In genomic region chr12:121712462-121713256, GRCh38 we compare ENCODE assay signal across 1 cellular context.
TF ChIP-seq lines count a peak whose summit lies in the region.

TSS of gene TMEM120B (plus strand) at chr12:121712752. CDS start at chr12:121712896, 144 bp downstream.

TF ChIP-seq in HepG2, 621 proteins besides CTCF, POLR2A, EP300 and RAD21 (continued from another document and continues in another):
- TF ChIP-seq, protein P1, sequence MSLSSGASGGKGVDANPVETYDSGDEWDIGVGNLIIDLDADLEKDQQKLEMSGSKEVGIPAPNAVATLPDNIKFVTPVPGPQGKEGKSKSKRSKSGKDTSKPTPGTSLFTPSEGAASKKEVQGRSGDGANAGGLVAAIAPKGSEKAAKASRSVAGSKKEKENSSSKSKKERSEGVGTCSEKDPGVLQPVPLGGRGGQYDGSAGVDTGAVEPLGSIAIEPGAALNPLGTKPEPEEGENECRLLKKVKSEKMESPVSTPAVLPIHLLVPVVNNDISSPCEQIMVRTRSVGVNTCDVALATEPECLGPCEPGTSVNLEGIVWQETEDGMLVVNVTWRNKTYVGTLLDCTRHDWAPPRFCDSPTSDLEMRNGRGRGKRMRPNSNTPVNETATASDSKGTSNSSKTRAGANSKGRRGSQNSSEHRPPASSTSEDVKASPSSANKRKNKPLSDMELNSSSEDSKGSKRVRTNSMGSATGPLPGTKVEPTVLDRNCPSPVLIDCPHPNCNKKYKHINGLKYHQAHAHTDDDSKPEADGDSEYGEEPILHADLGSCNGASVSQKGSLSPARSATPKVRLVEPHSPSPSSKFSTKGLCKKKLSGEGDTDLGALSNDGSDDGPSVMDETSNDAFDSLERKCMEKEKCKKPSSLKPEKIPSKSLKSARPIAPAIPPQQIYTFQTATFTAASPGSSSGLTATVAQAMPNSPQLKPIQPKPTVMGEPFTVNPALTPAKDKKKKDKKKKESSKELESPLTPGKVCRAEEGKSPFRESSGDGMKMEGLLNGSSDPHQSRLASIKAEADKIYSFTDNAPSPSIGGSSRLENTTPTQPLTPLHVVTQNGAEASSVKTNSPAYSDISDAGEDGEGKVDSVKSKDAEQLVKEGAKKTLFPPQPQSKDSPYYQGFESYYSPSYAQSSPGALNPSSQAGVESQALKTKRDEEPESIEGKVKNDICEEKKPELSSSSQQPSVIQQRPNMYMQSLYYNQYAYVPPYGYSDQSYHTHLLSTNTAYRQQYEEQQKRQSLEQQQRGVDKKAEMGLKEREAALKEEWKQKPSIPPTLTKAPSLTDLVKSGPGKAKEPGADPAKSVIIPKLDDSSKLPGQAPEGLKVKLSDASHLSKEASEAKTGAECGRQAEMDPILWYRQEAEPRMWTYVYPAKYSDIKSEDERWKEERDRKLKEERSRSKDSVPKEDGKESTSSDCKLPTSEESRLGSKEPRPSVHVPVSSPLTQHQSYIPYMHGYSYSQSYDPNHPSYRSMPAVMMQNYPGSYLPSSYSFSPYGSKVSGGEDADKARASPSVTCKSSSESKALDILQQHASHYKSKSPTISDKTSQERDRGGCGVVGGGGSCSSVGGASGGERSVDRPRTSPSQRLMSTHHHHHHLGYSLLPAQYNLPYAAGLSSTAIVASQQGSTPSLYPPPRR (CRISPR knock-in tag; IDR thresholded peaks at IDR 0.05; ENCODE audit: borderline replicate concordance) = peak; percentile 13; the same call in 1 of the 2 replicates
- peak; percentile 25; the same call in 1 of the 2 replicates for TF ChIP-seq MLXIP (CRISPR knock-in tag; IDR thresholded peaks at IDR 0.05; ENCODE audit: borderline replicate concordance)
- peak; percentile 77; the same call in 1 of the 2 replicates for TF ChIP-seq ZNF761 (CRISPR knock-in tag; conservative IDR thresholded peaks at IDR 0.05)
- no peak for TF ChIP-seq MED1 (CRISPR knock-in tag; IDR thresholded peaks at IDR 0.05)
- no peak for TF ChIP-seq ATF7 (IDR thresholded peaks at IDR 0.05)
- TF ChIP-seq ATF7 (CRISPR knock-in tag; IDR thresholded peaks at IDR 0.05) = no peak
- TF ChIP-seq TAF1 (CRISPR knock-in tag; IDR thresholded peaks at IDR 0.05) = peak; percentile 49; the same call in 1 of the 2 replicates
- TF ChIP-seq MYC (CRISPR knock-in tag; IDR thresholded peaks at IDR 0.05; ENCODE audit: borderline replicate concordance) = peak; percentile 52; the same call in 1 of the 2 replicates
- TF ChIP-seq SUZ12 (IDR thresholded peaks at IDR 0.05; ENCODE audit: low read depth, low read length) = no peak
- peak; percentile 12; the same call in 1 of the 2 replicates for TF ChIP-seq SPEN (CRISPR knock-in tag; IDR thresholded peaks at IDR 0.05; ENCODE audit: low read depth)
- TF ChIP-seq, protein P2, sequence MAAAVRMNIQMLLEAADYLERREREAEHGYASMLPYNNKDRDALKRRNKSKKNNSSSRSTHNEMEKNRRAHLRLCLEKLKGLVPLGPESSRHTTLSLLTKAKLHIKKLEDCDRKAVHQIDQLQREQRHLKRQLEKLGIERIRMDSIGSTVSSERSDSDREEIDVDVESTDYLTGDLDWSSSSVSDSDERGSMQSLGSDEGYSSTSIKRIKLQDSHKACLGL (CRISPR knock-in tag; IDR thresholded peaks at IDR 0.05) = 0 out of 2 replicates have a peak, but pooled peaks have one; percentile 16
- 0 out of 2 replicates have a peak, but pooled peaks have one; percentile 26 for TF ChIP-seq HES4 (CRISPR knock-in tag; IDR thresholded peaks at IDR 0.05; ENCODE audit: borderline replicate concordance)
- TF ChIP-seq ARHGAP35 (CRISPR knock-in tag; IDR thresholded peaks at IDR 0.05; ENCODE audit: borderline replicate concordance) = no peak
- peak; percentile 46; the same call in 1 of the 2 replicates for TF ChIP-seq MXD4 (CRISPR knock-in tag; IDR thresholded peaks at IDR 0.05)
- TF ChIP-seq ZNF670 (CRISPR knock-in tag; IDR thresholded peaks at IDR 0.05; ENCODE audit: borderline replicate concordance) = peak; percentile 52; the same call in 1 of the 2 replicates
- TF ChIP-seq NFKB2 (CRISPR knock-in tag; IDR thresholded peaks at IDR 0.05; ENCODE audit: borderline replicate concordance) = no peak
- no peak for TF ChIP-seq KLF13 (CRISPR knock-in tag; IDR thresholded peaks at IDR 0.05)
- TF ChIP-seq PHB2 (IDR thresholded peaks at IDR 0.05; ENCODE audit: partially characterized antibody) = no peak
- TF ChIP-seq MEIS1 (CRISPR knock-in tag; IDR thresholded peaks at IDR 0.05; ENCODE audit: borderline replicate concordance) = peak; percentile 60; the same call in 1 of the 2 replicates
- no peak for TF ChIP-seq CERS6 (CRISPR knock-in tag; IDR thresholded peaks at IDR 0.05)
- TF ChIP-seq ZNF678 (CRISPR knock-in tag; IDR thresholded peaks at IDR 0.05) = 0 out of 2 replicates have a peak, but pooled peaks have one; percentile 11
- TF ChIP-seq AGO2 (optimal IDR thresholded peaks at IDR 0.05; ENCODE audit: low read depth, low read length) = no peak
- peak; percentile 31; the same call in 1 of the 2 replicates for TF ChIP-seq SP5 (CRISPR knock-in tag; IDR thresholded peaks at IDR 0.05; ENCODE audit: borderline replicate concordance, low read depth)
- TF ChIP-seq POLR2AphosphoS5 (IDR thresholded peaks at IDR 0.05; ENCODE audit: low read depth, low read length) = peak; percentile 83
- TF ChIP-seq, protein P3, sequence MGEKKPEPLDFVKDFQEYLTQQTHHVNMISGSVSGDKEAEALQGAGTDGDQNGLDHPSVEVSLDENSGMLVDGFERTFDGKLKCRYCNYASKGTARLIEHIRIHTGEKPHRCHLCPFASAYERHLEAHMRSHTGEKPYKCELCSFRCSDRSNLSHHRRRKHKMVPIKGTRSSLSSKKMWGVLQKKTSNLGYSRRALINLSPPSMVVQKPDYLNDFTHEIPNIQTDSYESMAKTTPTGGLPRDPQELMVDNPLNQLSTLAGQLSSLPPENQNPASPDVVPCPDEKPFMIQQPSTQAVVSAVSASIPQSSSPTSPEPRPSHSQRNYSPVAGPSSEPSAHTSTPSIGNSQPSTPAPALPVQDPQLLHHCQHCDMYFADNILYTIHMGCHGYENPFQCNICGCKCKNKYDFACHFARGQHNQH (CRISPR knock-in tag; IDR thresholded peaks at IDR 0.05) = no peak
- TF ChIP-seq ZNF510 (CRISPR knock-in tag; IDR thresholded peaks at IDR 0.05; ENCODE audit: low read depth) = 0 out of 2 replicates have a peak, but pooled peaks have one; percentile 30
- TF ChIP-seq SALL1 (CRISPR knock-in tag; IDR thresholded peaks at IDR 0.05) = no peak; the same call in 1 of the 2 replicates
- TF ChIP-seq ZSCAN29 (CRISPR knock-in tag; conservative IDR thresholded peaks at IDR 0.05) = 0 out of 2 replicates have a peak, but pooled peaks have one; percentile 44
- TF ChIP-seq CAMTA2 (CRISPR knock-in tag; IDR thresholded peaks at IDR 0.05; ENCODE audit: borderline replicate concordance) = no peak
- TF ChIP-seq PPARG (CRISPR knock-in tag; conservative IDR thresholded peaks at IDR 0.05) = 0 out of 2 replicates have a peak, but pooled peaks have one; percentile 34
- TF ChIP-seq EEA1 (CRISPR knock-in tag; IDR thresholded peaks at IDR 0.05; ENCODE audit: borderline replicate concordance) = peak; percentile 8; the same call in 1 of the 2 replicates
- TF ChIP-seq SMAD1 (CRISPR knock-in tag; IDR thresholded peaks at IDR 0.05; ENCODE audit: borderline replicate concordance, low read depth) = no peak
- TF ChIP-seq PHF5A (CRISPR knock-in tag; IDR thresholded peaks at IDR 0.05; ENCODE audit: low read depth, unreplicated experiment) = peak; percentile 23
- TF ChIP-seq KAT2B (IDR thresholded peaks at IDR 0.05; ENCODE audit: borderline replicate concordance, low read depth, low read length) = no peak
- no peak; the same call in 1 of the 2 replicates for TF ChIP-seq MEIS2 (CRISPR knock-in tag; IDR thresholded peaks at IDR 0.05)
- no peak for TF ChIP-seq ZNF597 (CRISPR knock-in tag; IDR thresholded peaks at IDR 0.05)
- TF ChIP-seq, protein P4, sequence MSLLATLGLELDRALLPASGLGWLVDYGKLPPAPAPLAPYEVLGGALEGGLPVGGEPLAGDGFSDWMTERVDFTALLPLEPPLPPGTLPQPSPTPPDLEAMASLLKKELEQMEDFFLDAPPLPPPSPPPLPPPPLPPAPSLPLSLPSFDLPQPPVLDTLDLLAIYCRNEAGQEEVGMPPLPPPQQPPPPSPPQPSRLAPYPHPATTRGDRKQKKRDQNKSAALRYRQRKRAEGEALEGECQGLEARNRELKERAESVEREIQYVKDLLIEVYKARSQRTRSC (CRISPR knock-in tag; IDR thresholded peaks at IDR 0.05; ENCODE audit: low read depth) = 0 out of 2 replicates have a peak, but pooled peaks have one; percentile 31
- TF ChIP-seq SRY (CRISPR knock-in tag; IDR thresholded peaks at IDR 0.05) = peak; percentile 32; the same call in 1 of the 2 replicates
- TF ChIP-seq SIX4 (CRISPR knock-in tag; IDR thresholded peaks at IDR 0.05) = no peak
- TF ChIP-seq CCDC6 (CRISPR knock-in tag; IDR thresholded peaks at IDR 0.05) = 0 out of 2 replicates have a peak, but pooled peaks have one; percentile 28
- no peak for TF ChIP-seq MZF1 (CRISPR knock-in tag; IDR thresholded peaks at IDR 0.05; ENCODE audit: borderline replicate concordance)
- TF ChIP-seq IRX3 (CRISPR knock-in tag; IDR thresholded peaks at IDR 0.05; ENCODE audit: borderline replicate concordance, low read depth) = peak; percentile 56; the same call in 1 of the 2 replicates
- TF ChIP-seq WIZ (CRISPR knock-in tag; IDR thresholded peaks at IDR 0.05) = no peak
- TF ChIP-seq, protein P5, sequence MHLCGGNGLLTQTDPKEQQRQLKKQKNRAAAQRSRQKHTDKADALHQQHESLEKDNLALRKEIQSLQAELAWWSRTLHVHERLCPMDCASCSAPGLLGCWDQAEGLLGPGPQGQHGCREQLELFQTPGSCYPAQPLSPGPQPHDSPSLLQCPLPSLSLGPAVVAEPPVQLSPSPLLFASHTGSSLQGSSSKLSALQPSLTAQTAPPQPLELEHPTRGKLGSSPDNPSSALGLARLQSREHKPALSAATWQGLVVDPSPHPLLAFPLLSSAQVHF (CRISPR knock-in tag; IDR thresholded peaks at IDR 0.05) = no peak
- no peak for TF ChIP-seq ETV5 (CRISPR knock-in tag; IDR thresholded peaks at IDR 0.05; ENCODE audit: borderline replicate concordance)
- 0 out of 2 replicates have a peak, but pooled peaks have one; percentile 42 for TF ChIP-seq PRMT3 (CRISPR knock-in tag; IDR thresholded peaks at IDR 0.05; ENCODE audit: borderline replicate concordance, low read depth)
- no peak for TF ChIP-seq POGZ (CRISPR knock-in tag; IDR thresholded peaks at IDR 0.05)
- TF ChIP-seq ZNF652 (CRISPR knock-in tag; IDR thresholded peaks at IDR 0.05; ENCODE audit: borderline replicate concordance, low read depth) = no peak
- TF ChIP-seq RBFOX2 (IDR thresholded peaks at IDR 0.05; ENCODE audit: low read depth, low read length) = peak; percentile 66; the same call in 1 of the 2 replicates
- 0 out of 2 replicates have a peak, but pooled peaks have one; percentile 79 for TF ChIP-seq ZNF34 (CRISPR knock-in tag; IDR thresholded peaks at IDR 0.05; ENCODE audit: borderline replicate concordance)
- 0 out of 2 replicates have a peak, but pooled peaks have one; percentile 15 for TF ChIP-seq ZNF501 (CRISPR knock-in tag; IDR thresholded peaks at IDR 0.05)
